In genomic region chr12:103840881-103841689, GRCh38 we compare ENCODE assay signal across 8 cellular contexts. TPM values are rescaled to one million over a fixed set of nuclear protein-coding genes. Genes with fewer than 3 reads are reported as not detected.
A peak's percentile ranks its signal among the peaks of the same experiment; 100 is the strongest.
DNase-seq lines count a peak whose midpoint lies in the region; ATAC-seq and TF ChIP-seq lines count a peak whose summit lies in the region.

TSS of gene NT5DC3 (minus strand) at chr12:103841234. CDS start at chr12:103841156, 78 bp downstream.

- peak within 1 kb of the TSS; percentile 83 for H3K4me2 ChIP-seq in fibroblast of lung (ENCODE audit: extremely low read depth, insufficient read depth, low read length)

- in situ Hi-C loops in Panc1 (cut with HindIII; ENCODE audit: low pct_unique_long_range_greater_than_20kb, low sequenced_read_pairs), result no loop called here

- intact Hi-C loops in Panc1 (cut with micrococcal nuclease; ENCODE audit: unreplicated experiment) (no loop called here), natural killer cell (cut with micrococcal nuclease) (loop anchor here (5.0 kb wide), 1 partner anchor 116 kb away; a partner anchor contains a TSS)
- intact Hi-C loops in activated T-helper 1 cell treated with anti-CD3 and anti-CD28 coated beads, Interleukin-12 subunit alpha, Interleukin-12 subunit beta, Interleukin-2, Interleukin-4 antibody, amounts not matched to agents 30 ng/mL and 10 ng/mL and 1 ng/mL, durations not matched to agents 14 hours and 24 hours and 36 hours (cut with micrococcal nuclease), result loop anchor here (1.0 to 10.0 kb wide), 8 partner anchors 40 to 1266 kb away; partner anchors contain the start of genes HCFC2, NFYB and WASHC4

- no peaks in the 10 kb centered on the region; the same call in none of the 2 replicates for H3K36me3 ChIP-seq in Panc1 (ENCODE audit: control insufficient read depth, insufficient read depth, low read length)
- no peaks in the 10 kb centered on the region for H3K36me3 ChIP-seq in fibroblast of lung (ENCODE audit: control insufficient read depth, insufficient read depth, low read length)

- H3K4me1 ChIP-seq in Panc1 (ENCODE audit: control insufficient read depth, insufficient read depth, low read length) (peaks cover 25% of the 10 kb centered on the region), fibroblast of lung (ENCODE audit: control insufficient read depth, extremely low read depth, insufficient read depth, low read length) (peaks cover 3% of the 10 kb centered on the region)

- H3K79me2 ChIP-seq in fibroblast of lung (ENCODE audit: control insufficient read depth, insufficient read depth, low read length), result peaks cover 28% of the 10 kb centered on the region

- H3K36me3 Mint-ChIP-seq in activated T-helper 1 cell treated with anti-CD3 and anti-CD28 coated beads, Interleukin-12 subunit alpha, Interleukin-12 subunit beta, Interleukin-2, Interleukin-4 antibody, amounts not matched to agents 30 ng/mL and 10 ng/mL and 1 ng/mL, durations not matched to agents 14 hours and 24 hours and 36 hours (ENCODE audit: low read depth), result peaks cover 3% of the 10 kb centered on the region
- no peaks in the 10 kb centered on the region for H3K36me3 Mint-ChIP-seq in natural killer cell

- BruUV-seq in Panc1 (replicated peaks; lab: Mats Ljungman, UMichigan), result no TSS peak

- peak within 1 kb of the TSS; percentile 75 for H3K9ac ChIP-seq in fibroblast of lung (ENCODE audit: insufficient read depth, low read length)

- H3K9me3 ChIP-seq in Panc1 (ENCODE audit: control insufficient read depth, insufficient read depth, low read depth, low read length), result no peaks in the 10 kb centered on the region
- H3K9me3 ChIP-seq in fibroblast of lung (ENCODE audit: control insufficient read depth, insufficient read depth, low read depth, low read length), result no peaks in the 10 kb centered on the region

- TF ChIP-seq CTCF in Panc1 (IDR thresholded peaks at IDR 0.05) (peak; percentile 10; the same call in 1 of the 2 replicates), fibroblast of lung (conservative IDR thresholded peaks at IDR 0.05 in 1 of 2, IDR thresholded peaks at IDR 0.05 in 1 of 2; ENCODE audit: low read depth in 1 of 2, low read length in 2 of 2) (no peak), natural killer cell (IDR thresholded peaks at IDR 0.05) (no peak)

- H4K20me1 ChIP-seq in fibroblast of lung (ENCODE audit: control insufficient read depth, extremely low read depth, insufficient read depth, low read length), result no peaks in the 10 kb centered on the region

- peak within 1 kb of the TSS; percentile 86 for H3K27ac ChIP-seq in Panc1 (ENCODE audit: low read length)
- peak within 1 kb of the TSS; percentile 44 for H3K27ac ChIP-seq in fibroblast of lung (ENCODE audit: insufficient read depth, low read length)

- H3K4me3 Mint-ChIP-seq in activated T-helper 1 cell treated with anti-CD3 and anti-CD28 coated beads, Interleukin-12 subunit alpha, Interleukin-12 subunit beta, Interleukin-2, Interleukin-4 antibody, amounts not matched to agents 30 ng/mL and 10 ng/mL and 1 ng/mL, durations not matched to agents 14 hours and 24 hours and 36 hours, result peak within 1 kb of the TSS; percentile 90
- H3K4me3 Mint-ChIP-seq in natural killer cell, result peak within 1 kb of the TSS; percentile 93

- H3K27ac Mint-ChIP-seq in activated T-helper 1 cell treated with anti-CD3 and anti-CD28 coated beads, Interleukin-12 subunit alpha, Interleukin-12 subunit beta, Interleukin-2, Interleukin-4 antibody, amounts not matched to agents 30 ng/mL and 10 ng/mL and 1 ng/mL, durations not matched to agents 14 hours and 24 hours and 36 hours, result peak within 1 kb of the TSS; percentile 83
- peak within 1 kb of the TSS; percentile 78 to 79 for H3K27ac Mint-ChIP-seq in natural killer cell

- peak within 1 kb of the TSS; percentile 51 for H2AFZ ChIP-seq in fibroblast of lung (ENCODE audit: low read length)

- peaks cover 24% of the 10 kb centered on the region for H3K27me3 Mint-ChIP-seq in activated T-helper 1 cell treated with anti-CD3 and anti-CD28 coated beads, Interleukin-12 subunit alpha, Interleukin-12 subunit beta, Interleukin-2, Interleukin-4 antibody, amounts not matched to agents 30 ng/mL and 10 ng/mL and 1 ng/mL, durations not matched to agents 14 hours and 24 hours and 36 hours (ENCODE audit: insufficient read depth)
- peaks cover 0 to 15% of the 10 kb centered on the region in 2 donors for H3K27me3 Mint-ChIP-seq in natural killer cell (ENCODE audit: low read depth in 2 of 2)

- POLR2A ChIA-PET in Panc1 (lab: Charles Lee), result interaction anchor here (1.0 kb wide), 1 partner anchor 89 kb away, joined by 6 read pairs; the partner anchor contains the start of gene HSP90B1

- H3K9me3 Mint-ChIP-seq in activated T-helper 1 cell treated with anti-CD3 and anti-CD28 coated beads, Interleukin-12 subunit alpha, Interleukin-12 subunit beta, Interleukin-2, Interleukin-4 antibody, amounts not matched to agents 30 ng/mL and 10 ng/mL and 1 ng/mL, durations not matched to agents 14 hours and 24 hours and 36 hours, result no peaks in the 10 kb centered on the region
- no peaks in the 10 kb centered on the region for H3K9me3 Mint-ChIP-seq in natural killer cell

- CTCF ChIA-PET in Panc1 (lab: Charles Lee), result interaction anchor here (0.6 kb wide), 2 partner anchors 24 to 65 kb away, joined by 5 to 9 read pairs; no protein-coding TSS in a partner anchor

- peaks cover 24% of the 10 kb centered on the region for H3K4me1 Mint-ChIP-seq in activated T-helper 1 cell treated with anti-CD3 and anti-CD28 coated beads, Interleukin-12 subunit alpha, Interleukin-12 subunit beta, Interleukin-2, Interleukin-4 antibody, amounts not matched to agents 30 ng/mL and 10 ng/mL and 1 ng/mL, durations not matched to agents 14 hours and 24 hours and 36 hours (ENCODE audit: low read depth)
- peaks cover 15 to 18% of the 10 kb centered on the region in 2 donors for H3K4me1 Mint-ChIP-seq in natural killer cell

- H3K27me3 ChIP-seq in Panc1 (ENCODE audit: control insufficient read depth, insufficient read depth, low read length) (no peaks in the 10 kb centered on the region), fibroblast of lung (ENCODE audit: control insufficient read depth, insufficient read depth, low read length) (no peaks in the 10 kb centered on the region)

- peak within 1 kb of the TSS; percentile 91 to 98 for H3K4me3 ChIP-seq in Panc1 (ENCODE audit: low read depth in 2 of 2, low read length in 2 of 2)
- peak within 1 kb of the TSS; percentile 70 to 87 (median 74) for H3K4me3 ChIP-seq in fibroblast of lung (replicated peaks in 1 of 4; ENCODE audit: control extremely low read depth in 1 of 4, insufficient read depth in 1 of 4, low read depth in 3 of 4, low read length in 4 of 4)

- ATAC-seq in GM21526 (IDR thresholded peaks at IDR 0.05; ENCODE audit: low FRiP score, unreplicated experiment), result peak; percentile 73
- peak; percentile 89 for ATAC-seq in Panc1
- ATAC-seq in natural killer cell, result peak; percentile 93 to 99 (median 95)

- DNase-seq in DMS153 (lab: John Stamatoyannopoulos, UW) (peak; percentile 69), HuH-7 (ENCODE audit: low spot score) (peak; percentile 67), Panc1 (ENCODE audit: low read depth, low spot score) (no peak), fibroblast of lung (ENCODE audit: low read depth in 2 of 2) (peak; percentile 77 to 81), natural killer cell (peak; percentile 73)
- peak; percentile 75 for DNase-seq in activated T-helper 1 cell treated with anti-CD3 and anti-CD28 coated beads, Interleukin-12 subunit alpha, Interleukin-12 subunit beta, Interleukin-2, Interleukin-4 antibody, amounts not matched to agents 30 ng/mL and 10 ng/mL and 1 ng/mL, durations not matched to agents 14 hours and 24 hours and 36 hours (ENCODE audit: low spot score)
- DNase-seq in stimulated activated naive CD4-positive, alpha-beta T cell (lab: John Stamatoyannopoulos, UW), result peak; percentile 78 to 90 (median 84)

RNA-seq across cellular contexts. Expression of gene NT5DC3, which starts in this region (rescaled TPM):
- 24.9 TPM for total RNA-seq in Panc1 (2021; ENCODE audit: unreplicated experiment)
- polyA plus RNA-seq in Panc1 (2012; ENCODE audit: insufficient read length), result 5.7 TPM
- 13.2 and 14.2 TPM in 2 replicates for total RNA-seq in activated T-helper 1 cell treated with anti-CD3 and anti-CD28 coated beads, Interleukin-12 subunit alpha, Interleukin-12 subunit beta, Interleukin-2, Interleukin-4 antibody, amounts not matched to agents 30 ng/mL and 10 ng/mL and 1 ng/mL, durations not matched to agents 14 hours and 24 hours and 36 hours
- 10.0 and 10.4 TPM in 2 replicates for total RNA-seq in fibroblast of lung
- polyA plus RNA-seq in fibroblast of lung, result 4.1 and 4.7 TPM in 2 replicates
- polyA plus RNA-seq in fibroblast of lung (2012), result 3.4 and 4.1 TPM in 2 replicates
- polyA minus RNA-seq in fibroblast of lung (ENCODE audit: low replicate concordance), result 8.3 TPM in 2 replicates
- 1 to 10 TPM; 1.1 to 2.1 (median 1.4) TPM for total RNA-seq in natural killer cell
